In the genomic region with DNA sequence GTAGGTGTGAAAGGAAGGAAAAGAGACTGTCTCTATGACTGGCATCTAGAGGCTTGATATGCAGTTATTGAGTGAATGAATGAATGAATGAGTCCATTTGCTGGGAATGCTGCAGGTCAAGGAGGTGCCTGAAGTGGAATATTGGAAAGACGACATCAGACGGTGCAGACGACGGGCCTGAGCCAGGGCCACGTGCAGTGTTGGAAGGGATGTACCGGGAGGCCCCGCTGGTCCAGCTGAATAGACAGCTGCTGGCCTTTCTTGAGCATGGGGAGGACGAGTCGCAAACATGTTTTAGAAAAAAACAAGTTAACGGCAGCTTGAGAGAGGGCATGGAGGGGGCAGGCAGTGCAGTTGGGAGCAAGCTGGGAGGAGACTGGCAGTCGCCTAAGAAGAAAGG, we compare ENCODE assay signal across 35 cellular contexts.
DNase-seq lines count a peak whose midpoint lies in the region; ATAC-seq and TF ChIP-seq lines count a peak whose summit lies in the region.
"Had no signal": no experiment of that assay in that cellular context is flagged by ENCODE, and none has a peak within 500 bp of the region (broad histone marks: within the 10 kb centered on the region; RNA-seq: fewer than 3 reads in every experiment).

No MANE protein-coding gene starts in this region.

- H3K4me3 Mint-ChIP-seq in glutamatergic neuron (ENCODE audit: unreplicated experiment), result no peak overlapping the region
- no peak overlapping the region for H3K4me3 Mint-ChIP-seq in neural progenitor cell
- H3K4me3 Mint-ChIP-seq: B cell; CD4-positive, alpha-beta memory T cell; CD4-positive, alpha-beta T cell; CD4-positive, CD25-positive, alpha-beta regulatory T cell; CD8-positive, alpha-beta memory T cell; CD8-positive, alpha-beta T cell had no signal

- H3K9ac ChIP-seq in neural progenitor cell, result no peak overlapping the region
- H3K9ac ChIP-seq: BLaER1; BLaER1 treated with 17β-estradiol and CSF1 and Interleukin-3, amounts not matched to agents 10 nM and 100 nM had no signal

- ATAC-seq in left ventricle myocardium superior (no peak), HG03378 (IDR thresholded peaks at IDR 0.05; ENCODE audit: unreplicated experiment) (no peak)
- ATAC-seq: A549; CD8-positive, alpha-beta T cell had no signal

- intact Hi-C loops in cardiac septum (cut with DNase I) (no loop called here), left ventricle myocardium superior (cut with micrococcal nuclease) (no loop called here)

- no peaks in the 10 kb centered on the region for H4K20me1 ChIP-seq in neural progenitor cell (ENCODE audit: low read depth)
- H4K20me1 ChIP-seq: BLaER1; BLaER1 treated with 17β-estradiol and CSF1 and Interleukin-3, amounts not matched to agents 10 nM and 100 nM had no signal

- H3K79me2 ChIP-seq in neural progenitor cell (ENCODE audit: low read depth), result no peaks in the 10 kb centered on the region

- H3K4me1 Mint-ChIP-seq in glutamatergic neuron (ENCODE audit: low read depth, unreplicated experiment) (peaks cover 13% of the 10 kb centered on the region), neural progenitor cell (peaks cover 20% of the 10 kb centered on the region)
- H3K4me1 Mint-ChIP-seq: B cell; CD14-positive monocyte; CD4-positive, alpha-beta memory T cell; CD4-positive, CD25-positive, alpha-beta regulatory T cell; CD8-positive, alpha-beta memory T cell had no signal

- no peak overlapping the region for H3K27ac ChIP-seq in neural progenitor cell
- H3K27ac ChIP-seq: 22Rv1; A549; BLaER1; BLaER1 treated with 17β-estradiol and CSF1 and Interleukin-3, amounts not matched to agents 10 nM and 100 nM; C4-2B had no signal

- peaks cover 13% of the 10 kb centered on the region for H3K4me1 ChIP-seq in neural progenitor cell
- H3K4me1 ChIP-seq: A549, BE2C had no signal

- no peak overlapping the region for H3K4me3 ChIP-seq in neural progenitor cell
- H3K4me3 ChIP-seq: A549; BLaER1; BLaER1 treated with 17β-estradiol and CSF1 and Interleukin-3, amounts not matched to agents 10 nM and 100 nM had no signal

- no peaks in the 10 kb centered on the region for H3K27me3 ChIP-seq in neural progenitor cell
- H3K27me3 ChIP-seq: BE2C, BLaER1 had no signal

- H2AFZ ChIP-seq in neural progenitor cell (replicated peaks), result no peak overlapping the region

- H3K4me2 ChIP-seq in neural progenitor cell, result no peak overlapping the region
- H3K4me2 ChIP-seq: A549, BLaER1 had no signal

- H3K27ac Mint-ChIP-seq in glutamatergic neuron (ENCODE audit: unreplicated experiment), result peak overlapping the region; percentile 41
- peak overlapping the region; percentile 6 for H3K27ac Mint-ChIP-seq in neural progenitor cell
- H3K27ac Mint-ChIP-seq: B cell; CD14-positive monocyte; CD4-positive, alpha-beta memory T cell; CD4-positive, alpha-beta T cell; CD4-positive, CD25-positive, alpha-beta regulatory T cell; CD8-positive, alpha-beta memory T cell; CD8-positive, alpha-beta T cell had no signal

- H3K9me3 Mint-ChIP-seq in glutamatergic neuron (ENCODE audit: unreplicated experiment) (peaks cover 4% of the 10 kb centered on the region), neural progenitor cell (peaks cover 5% of the 10 kb centered on the region)
- H3K9me3 Mint-ChIP-seq: CD4-positive, alpha-beta T cell; CD4-positive, CD25-positive, alpha-beta regulatory T cell; CD8-positive, alpha-beta T cell had no signal

- peaks cover 6% of the 10 kb centered on the region for H3K36me3 Mint-ChIP-seq in glutamatergic neuron (ENCODE audit: unreplicated experiment)
- no peaks in the 10 kb centered on the region for H3K36me3 Mint-ChIP-seq in neural progenitor cell
- H3K36me3 Mint-ChIP-seq: CD14-positive monocyte; CD4-positive, alpha-beta memory T cell; CD4-positive, CD25-positive, alpha-beta regulatory T cell; CD8-positive, alpha-beta memory T cell; CD8-positive, alpha-beta T cell had no signal

- no peaks in the 10 kb centered on the region for H3K9me3 ChIP-seq in neural progenitor cell (ENCODE audit: low read depth)
- H3K9me3 ChIP-seq: BE2C, Caco-2 had no signal

- DNase-seq in cardiac septum (ENCODE audit: low spot score), result peak; percentile 46
- DNase-seq in left ventricle myocardium superior, result no peak
- no peak for DNase-seq in glutamatergic neuron
- DNase-seq in islet precursor cell, result peak; percentile 32
- no peak for DNase-seq in neural progenitor cell (ENCODE audit: low spot score)
- no peak for DNase-seq in medulla oblongata (ENCODE audit: extremely low spot score)
- no peak for DNase-seq in activated T-cell treated with anti-CD3 and anti-CD28 coated beads, Interleukin-2, amount 50 U/mL, for 1 hour
- DNase-seq: 8988T; ACHN; AML-193; BE2C; C1 segment of cervical spinal cord; Caco-2; Calu3; CD4-positive, alpha-beta memory T cell; CD4-positive, alpha-beta T cell; CD4-positive, CD25-positive, alpha-beta regulatory T cell; CD8-positive, alpha-beta memory T cell; CD8-positive, alpha-beta T cell; COR-L47; DMS 273 treated with DMSO at 0.1 percent for 48 hours; DMS153; DMS53; DMS79; DMS79 treated with DMSO at 0.1 percent for 48 hours; DND-41; EL had no signal

- peaks cover 1% of the 10 kb centered on the region for H3K27me3 Mint-ChIP-seq in glutamatergic neuron (ENCODE audit: unreplicated experiment)
- peaks cover 14% of the 10 kb centered on the region for H3K27me3 Mint-ChIP-seq in neural progenitor cell (ENCODE audit: insufficient read depth, low read depth)
- H3K27me3 Mint-ChIP-seq: CD4-positive, alpha-beta T cell; CD4-positive, CD25-positive, alpha-beta regulatory T cell had no signal

- no peaks in the 10 kb centered on the region for H3K36me3 ChIP-seq in neural progenitor cell
- H3K36me3 ChIP-seq: BLaER1; BLaER1 treated with 17β-estradiol and CSF1 and Interleukin-3, amounts not matched to agents 10 nM and 100 nM had no signal

- TF ChIP-seq CTCF in glutamatergic neuron (IDR thresholded peaks at IDR 0.05; ENCODE audit: partially characterized antibody, unreplicated experiment) (no peak), neural progenitor cell (IDR thresholded peaks at IDR 0.05) (no peak)

- H3F3A ChIP-seq in neural progenitor cell (ENCODE audit: low read depth), result no peaks in the 10 kb centered on the region

Comparison
In these comparisons a context has a peak if more than half of its experiments do, and no peak if none do; other contexts are left out.
1. DNase-seq: peak in cardiac septum (single experiment) and islet precursor cell (single experiment); none in left ventricle myocardium superior (single experiment), glutamatergic neuron (single experiment), neural progenitor cell (single experiment), medulla oblongata (single experiment) and activated T-cell treated with anti-CD3 and anti-CD28 coated beads, Interleukin-2, amount 50 U/mL, for 1 hour (single experiment).